In genomic region chr12:2248087-2248900, GRCh38 we compare ENCODE assay signal across 11 cellular contexts.
DNase-seq lines count a peak whose midpoint lies in the region; ATAC-seq, FAIRE-seq and TF ChIP-seq lines count a peak whose summit lies in the region.
"Had no signal": no experiment of that assay in that cellular context is flagged by ENCODE, and none has a peak within 500 bp of the region (broad histone marks: within the 10 kb centered on the region; RNA-seq: fewer than 3 reads in every experiment).

No MANE protein-coding gene starts in this region.

- no peaks in the 10 kb centered on the region for H3K36me3 ChIP-seq in OCI-LY3 (replicated peaks; ENCODE audit: low read depth, low read length)

- no peak overlapping the region for H3K4me3 Mint-ChIP-seq in osteocyte (ENCODE audit: unreplicated experiment)
- H3K4me3 Mint-ChIP-seq: activated T-cell treated with anti-CD3 and anti-CD28 coated beads, Interleukin-2, amount 50 U/mL, for 4 hours had no signal

- no peaks in the 10 kb centered on the region for H3K79me2 ChIP-seq in OCI-LY3 (ENCODE audit: low read length)

- DNase-seq in GM12891 (ENCODE audit: insufficient read length, low spot score) (no peak), fibroblast of peridontal ligament (ENCODE audit: extremely low read depth) (peak; percentile 76), osteocyte (ENCODE audit: extremely low spot score, unreplicated experiment) (no peak), NCI-H2196 treated with DMSO at 0.1 percent for 48 hours (lab: John Stamatoyannopoulos, UW; ENCODE audit: unreplicated experiment) (no peak), Ammon's horn (ENCODE audit: low spot score) (no peak), posterior vena cava (ENCODE audit: low spot score) (no peak)
- DNase-seq: activated T-cell treated with anti-CD3 and anti-CD28 coated beads, Interleukin-2, amount 50 U/mL, for 4 hours; T1000 had no signal

- H2AFZ ChIP-seq in OCI-LY3 (ENCODE audit: low read depth, low read length), result no peak overlapping the region; the same call in 1 of the 2 replicates

- peak overlapping the region; percentile 50; the same call in 1 of the 2 replicates for H3K9ac ChIP-seq in OCI-LY3 (ENCODE audit: low read length)

- no peaks in the 10 kb centered on the region for H3K27me3 Mint-ChIP-seq in osteocyte (ENCODE audit: unreplicated experiment)

- no peak for ATAC-seq in GM21717 (IDR thresholded peaks at IDR 0.05; ENCODE audit: unreplicated experiment)
- ATAC-seq: activated T-cell treated with anti-CD3 and anti-CD28 coated beads, Interleukin-2, amount 50 U/mL, for 4 hours; sciatic nerve had no signal

- peaks cover 37% of the 10 kb centered on the region for H3K4me1 ChIP-seq in OCI-LY3 (ENCODE audit: low read length)

- H4K20me1 ChIP-seq in OCI-LY3 (ENCODE audit: insufficient read depth, low read length), result no peaks in the 10 kb centered on the region

- peak overlapping the region; percentile 74 for H3K27ac ChIP-seq in OCI-LY3 (ENCODE audit: low read length)

- H3K9me3 Mint-ChIP-seq in osteocyte (ENCODE audit: unreplicated experiment), result no peaks in the 10 kb centered on the region
- H3K9me3 Mint-ChIP-seq: activated T-cell treated with anti-CD3 and anti-CD28 coated beads, Interleukin-2, amount 50 U/mL, for 4 hours had no signal

- FAIRE-seq in GM12891 (lab: Jason Lieb, UNC), result peak; percentile 9

- no peaks in the 10 kb centered on the region for H3K36me3 Mint-ChIP-seq in osteocyte (ENCODE audit: unreplicated experiment)

- no peak for TF ChIP-seq POLR2A in GM12891 (IDR thresholded peaks at IDR 0.05; ENCODE audit: low read depth, low read length)

- TF ChIP-seq CTCF in OCI-LY3 (IDR thresholded peaks at IDR 0.05; ENCODE audit: low read depth, low read length), result no peak
- TF ChIP-seq CTCF in osteocyte (IDR thresholded peaks at IDR 0.05), result no peak

- no peaks in the 10 kb centered on the region for H3K27me3 ChIP-seq in OCI-LY3 (ENCODE audit: low read depth, low read length)

- H3K4me2 ChIP-seq in OCI-LY3 (ENCODE audit: low read length), result peak overlapping the region; percentile 50

- peaks cover 92% of the 10 kb centered on the region for H3K4me1 Mint-ChIP-seq in osteocyte (ENCODE audit: unreplicated experiment)

- H3K9me3 ChIP-seq in OCI-LY3 (ENCODE audit: insufficient read depth, low read length), result peaks cover 23% of the 10 kb centered on the region; the same call in 1 of the 2 replicates

- peak overlapping the region; percentile 68 for H3K27ac Mint-ChIP-seq in osteocyte (ENCODE audit: unreplicated experiment)

- intact Hi-C loops in posterior vena cava (cut with DNase I), result no loop called here

- H3K4me3 ChIP-seq in OCI-LY3 (ENCODE audit: low read length), result peak overlapping the region; percentile 15; the same call in 1 of the 2 replicates

TF ChIP-seq in GM12891, 5 proteins besides CTCF, POLR2A, EP300 and RAD21:
- no peak for TF ChIP-seq POU2F2 (IDR thresholded peaks at IDR 0.05; ENCODE audit: low read depth, low read length)
- no peak for TF ChIP-seq SPI1 (IDR thresholded peaks at IDR 0.05; ENCODE audit: low read depth, low read length)
- TF ChIP-seq POLR2AphosphoS5 (IDR thresholded peaks at IDR 0.05; ENCODE audit: low read depth, low read length), result no peak
- TF ChIP-seq PAX5 (IDR thresholded peaks at IDR 0.05; ENCODE audit: insufficient read depth, low read length, severe bottlenecking), result no peak
- TF ChIP-seq TAF1 (IDR thresholded peaks at IDR 0.05; ENCODE audit: low read depth, low read length), result no peak
